24 cellular contexts compared by ENCODE assay signal in genomic region chr16:77945126-77945525, GRCh38.
"Had no signal": no experiment of that assay in that cellular context is flagged by ENCODE, and none has a peak within 500 bp of the region (broad histone marks: within the 10 kb centered on the region; RNA-seq: fewer than 3 reads in every experiment).

No MANE protein-coding gene starts in this region.

- DNase-seq: activated T-cell treated with anti-CD3 and anti-CD28 coated beads, Interleukin-2, amount 50 U/mL, for 1 hour; adrenal gland; body of pancreas; effector CD8-positive, alpha-beta T cell; erythroblast; immature natural killer cell; kidney glomerular epithelial cell; left lung; naive thymus-derived CD8-positive, alpha-beta T cell; retina; sigmoid colon; stimulated activated CD4-positive, alpha-beta T cell treated with anti-CD3 and anti-CD28 coated beads, Interleukin-2, amount 100 ng/mL, for 48 hours; stimulated activated CD8-positive, alpha-beta memory T cell treated with anti-CD3 and anti-CD28 coated beads, Interleukin-4, amount 100 ng/mL, for 48 hours; stimulated activated naive B cell treated with anti-CD40 and anti-IgM and Interleukin-4, amounts not matched to agents 10 μg/mL and 1 μg/mL and 100 μg/mL, for 72 hours; T-helper 9 cell; transverse colon had no signal

- H3K27me3 Mint-ChIP-seq: progenitor cell of endocrine pancreas had no signal

- FAIRE-seq: urothelium cell line had no signal

- H3K4me1 Mint-ChIP-seq: immature natural killer cell; naive thymus-derived CD8-positive, alpha-beta T cell; stimulated activated naive B cell treated with anti-CD40 and anti-IgM and Interleukin-4, amounts not matched to agents 10 μg/mL and 1 μg/mL and 100 μg/mL, for 72 hours had no signal

- H3K4me3 Mint-ChIP-seq: activated naive CD8-positive, alpha-beta T cell; dendritic cell treated with granulocyte-macrophage colony-stimulating factor and Interleukin-4, amounts not matched to agents 40 ng/mL and 50 ng/mL, for 4 days; immature natural killer cell; mesothelial cell of epicardium; naive thymus-derived CD8-positive, alpha-beta T cell; stimulated activated naive B cell treated with anti-CD40 and anti-IgM and Interleukin-4, amounts not matched to agents 10 μg/mL and 1 μg/mL and 100 μg/mL, for 72 hours; WTC11 had no signal

- H3K4me3 ChIP-seq: adrenal gland, body of pancreas, cardiac muscle cell, left lung, lung, sigmoid colon, transverse colon had no signal

- H3K4me1 ChIP-seq: body of pancreas, left lung, sigmoid colon, transverse colon had no signal

- ATAC-seq: body of pancreas; left lung; naive thymus-derived CD8-positive, alpha-beta T cell; stimulated activated naive B cell treated with anti-CD40 and anti-IgM and Interleukin-4, amounts not matched to agents 10 μg/mL and 1 μg/mL and 100 μg/mL, for 72 hours; WTC11 had no signal

- H3K27ac Mint-ChIP-seq: activated naive CD8-positive, alpha-beta T cell; dendritic cell treated with granulocyte-macrophage colony-stimulating factor and Interleukin-4, amounts not matched to agents 40 ng/mL and 50 ng/mL, for 4 days; immature natural killer cell; mesothelial cell of epicardium; naive thymus-derived CD8-positive, alpha-beta T cell; progenitor cell of endocrine pancreas; stimulated activated naive B cell treated with anti-CD40 and anti-IgM and Interleukin-4, amounts not matched to agents 10 μg/mL and 1 μg/mL and 100 μg/mL, for 72 hours; WTC11 had no signal

- H3K36me3 ChIP-seq: adrenal gland, cardiac muscle cell, left lung, sigmoid colon, transverse colon had no signal

- H3K27ac ChIP-seq: adrenal gland, body of pancreas, cardiac muscle cell, left lung, sigmoid colon, transverse colon had no signal

- H3K9me3 Mint-ChIP-seq: immature natural killer cell had no signal

- H3K9me3 ChIP-seq: adrenal gland, sigmoid colon, transverse colon had no signal

- H3K27me3 ChIP-seq: adrenal gland, body of pancreas, cardiac muscle cell had no signal

- H3K36me3 Mint-ChIP-seq: activated naive CD8-positive, alpha-beta T cell; immature natural killer cell; stimulated activated naive B cell treated with anti-CD40 and anti-IgM and Interleukin-4, amounts not matched to agents 10 μg/mL and 1 μg/mL and 100 μg/mL, for 72 hours had no signal
